ENCODE assay signal across 17 cellular contexts in the genomic region with DNA sequence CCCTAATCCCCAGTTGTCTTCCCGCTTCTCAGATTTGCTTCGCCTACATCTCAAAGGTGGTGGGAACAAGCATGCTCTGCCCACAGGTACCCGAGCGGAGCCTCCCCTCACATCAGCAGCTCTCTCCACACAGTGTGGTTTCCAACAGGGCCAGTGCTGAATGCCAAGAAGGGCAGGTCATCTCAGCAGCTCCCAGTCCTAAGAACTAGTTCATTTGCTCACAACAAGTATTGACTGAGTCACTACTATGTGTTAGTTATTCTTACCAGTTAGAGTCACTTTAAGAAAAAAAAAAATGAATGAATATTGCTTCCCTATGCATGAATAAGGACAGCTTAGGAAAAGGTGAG.
DNase-seq lines count a peak whose midpoint lies in the region; ATAC-seq, FAIRE-seq and TF ChIP-seq lines count a peak whose summit lies in the region.
"Had no signal": no experiment of that assay in that cellular context is flagged by ENCODE, and none has a peak within 500 bp of the region (broad histone marks: within the 10 kb centered on the region; RNA-seq: fewer than 3 reads in every experiment).

No MANE protein-coding gene starts in this region.

- CTCF ChIA-PET in H1 (lab: Charles Lee; ENCODE audit: partially characterized antibody) = interaction anchor here (0.7 to 18.7 kb wide), 10 partner anchors 11 to 133 kb away, joined by 3 to 252 read pairs (median 4); a partner anchor contains a TSS

- H4K8ac ChIP-seq in H1 (ENCODE audit: extremely low read depth, insufficient read depth, low read length) (no peak overlapping the region), mesenchymal stem cell (ENCODE audit: low read length) (no peak overlapping the region)

- H2BK15ac ChIP-seq in H1 (ENCODE audit: low read length) (no peak overlapping the region), mesenchymal stem cell (ENCODE audit: low read depth, poor library complexity, severe bottlenecking) (no peak overlapping the region)

- H2AK5ac ChIP-seq in H1 (ENCODE audit: low read depth, low read length) (no peak overlapping the region), mesenchymal stem cell (ENCODE audit: low read length, severe bottlenecking) (no peak overlapping the region)

- POLR2A ChIA-PET in H1 (lab: Charles Lee; ENCODE audit: partially characterized antibody) = interaction anchor here (0.7 kb wide), 1 partner anchor 134 kb away, joined by 3 read pairs; no protein-coding TSS in a partner anchor

- no peak overlapping the region for H3K14ac ChIP-seq in H1 (ENCODE audit: insufficient read length)
- H3K14ac ChIP-seq in mesenchymal stem cell (ENCODE audit: low read length in 2 of 2) = no peak overlapping the region

- H3K18ac ChIP-seq in H1 (ENCODE audit: extremely low read depth, low read length) = no peak overlapping the region
- H3K18ac ChIP-seq in mesenchymal stem cell (ENCODE audit: low read depth in 1 of 2, low read length in 2 of 2) = no peak overlapping the region

- H2BK12ac ChIP-seq in H1 (ENCODE audit: low read depth, low read length) (0 out of 2 replicates have a peak overlapping the region, but pooled peaks have one; percentile 23), mesenchymal stem cell (ENCODE audit: low read length in 2 of 2) (no peak overlapping the region)

- H3K23ac ChIP-seq in H1 (ENCODE audit: insufficient read length) (no peak overlapping the region), mesenchymal stem cell (ENCODE audit: low read length in 2 of 2) (no peak overlapping the region)

- TF ChIP-seq EP300 in H1 (IDR thresholded peaks at IDR 0.05; ENCODE audit: borderline replicate concordance in 1 of 2, low read depth in 2 of 2, low read length in 2 of 2) = no peak

- intact Hi-C loops in psoas muscle (cut with DNase I) = loop anchor here (5.0 to 10.0 kb wide), 4 partner anchors 417 to 590 kb away; no protein-coding TSS in a partner anchor

- H3K23me2 ChIP-seq in H1 (ENCODE audit: low read depth, low read length) = no peaks in the 10 kb centered on the region

- DNase-seq in AG20443 (ENCODE audit: low spot score) (peak; percentile 72), HTR-8/SVneo (ENCODE audit: insufficient read length, low spot score) (no peak), H1 (ENCODE audit: low read depth in 1 of 2, low spot score in 2 of 2) (no peak), mesenchymal stem cell (peak; percentile 61), psoas muscle (no peak), NCI-H69 (lab: John Stamatoyannopoulos, UW) (no peak)
- DNase-seq: activated CD8-positive, alpha-beta T cell treated with anti-CD3 and anti-CD28 coated beads for 36 hours; amygdala; erythroblast; Kasumi-1; left ventricle myocardium superior; naive thymus-derived CD4-positive, alpha-beta T cell; NCI-H1417 treated with DMSO at 0.1 percent for 48 hours had no signal

- no peak for ATAC-seq in psoas muscle
- ATAC-seq in HG02763 (IDR thresholded peaks at IDR 0.05; ENCODE audit: unreplicated experiment) = no peak
- ATAC-seq in GM18519 (IDR thresholded peaks at IDR 0.05; ENCODE audit: low FRiP score, unreplicated experiment) = no peak
- ATAC-seq: activated CD8-positive, alpha-beta T cell treated with anti-CD3 and anti-CD28 coated beads for 36 hours; activated T-helper 17 cell treated with anti-CD3 and anti-CD28 coated beads, Interleukin-2, amount 50 U/mL, for 72 hours; left ventricle myocardium superior; naive thymus-derived CD4-positive, alpha-beta T cell had no signal

- H3K4me3 ChIP-seq in H1 (ENCODE audit: extremely low read depth in 1 of 4, insufficient read depth in 2 of 4, low read depth in 3 of 4, low read length in 4 of 4) = no peak overlapping the region
- no peak overlapping the region for H3K4me3 ChIP-seq in mesenchymal stem cell (ENCODE audit: insufficient read depth in 1 of 2, low read depth in 1 of 2, low read length in 2 of 2)
- H3K4me3 ChIP-seq in psoas muscle = no peak overlapping the region
- H3K4me3 ChIP-seq: coronary artery had no signal

- no peaks in the 10 kb centered on the region for H3K79me2 ChIP-seq in H1 (ENCODE audit: control insufficient read depth in 1 of 2, insufficient read depth in 2 of 2, low read length in 2 of 2)

- no peak overlapping the region for H3K4me2 ChIP-seq in H1 (ENCODE audit: insufficient read depth in 1 of 2, low read depth in 2 of 2, low read length in 2 of 2)
- no peak overlapping the region for H3K4me2 ChIP-seq in mesenchymal stem cell (ENCODE audit: low read length, poor library complexity, severe bottlenecking)

- no peak overlapping the region for H3K9ac ChIP-seq in H1 (replicated peaks in 1 of 4; ENCODE audit: extremely low read depth in 1 of 4, low read depth in 3 of 4, low read length in 3 of 4)
- no peak overlapping the region for H3K9ac ChIP-seq in mesenchymal stem cell (ENCODE audit: low read length)

- H2BK5ac ChIP-seq in H1 (ENCODE audit: low read depth, low read length) (no peak overlapping the region), mesenchymal stem cell (ENCODE audit: low read depth, low read length, poor library complexity, severe bottlenecking) (no peak overlapping the region)

- TF ChIP-seq RAD21 in H1 (IDR thresholded peaks at IDR 0.05 in 1 of 2, conservative IDR thresholded peaks at IDR 0.05 in 1 of 2; ENCODE audit: low read depth in 2 of 2, low read length in 2 of 2) = no peak

- H3K4ac ChIP-seq in H1 (replicated peaks; ENCODE audit: insufficient read length, low read depth, low read length) (no peak overlapping the region), mesenchymal stem cell (ENCODE audit: low read depth in 1 of 2, low read length in 2 of 2) (no peak overlapping the region)

- TF ChIP-seq POLR2A in H1 (IDR thresholded peaks at IDR 0.05; ENCODE audit: control extremely low read depth in 1 of 2, low read depth in 2 of 2, low read length in 2 of 2) = no peak

- H2BK20ac ChIP-seq in H1 (ENCODE audit: low read length) = no peak overlapping the region

- H4K91ac ChIP-seq in H1 (replicated peaks; ENCODE audit: insufficient read length, low read length) = no peak overlapping the region
- no peak overlapping the region for H4K91ac ChIP-seq in mesenchymal stem cell (ENCODE audit: low read length)

- no peak for TF ChIP-seq CTCF in H1 (IDR thresholded peaks at IDR 0.05; ENCODE audit: control extremely low read depth in 1 of 3, insufficient read depth in 1 of 3, low read depth in 1 of 3, low read length in 3 of 3)
- TF ChIP-seq CTCF in psoas muscle (IDR thresholded peaks at IDR 0.05) = no peak

- H3K79me1 ChIP-seq in H1 (ENCODE audit: low read depth, low read length) (no peaks in the 10 kb centered on the region), mesenchymal stem cell (replicated peaks; ENCODE audit: low read length, poor library complexity, severe bottlenecking) (no peaks in the 10 kb centered on the region)

- H2AFZ ChIP-seq in H1 (ENCODE audit: low read length) = no peak overlapping the region
- no peak overlapping the region for H2AFZ ChIP-seq in mesenchymal stem cell (ENCODE audit: low read depth, low read length)

- H3K27ac ChIP-seq in H1 (ENCODE audit: low read depth, low read length) = no peak overlapping the region
- no peak overlapping the region for H3K27ac ChIP-seq in mesenchymal stem cell (ENCODE audit: low read length, poor library complexity, severe bottlenecking)
- H3K27ac ChIP-seq in psoas muscle = no peak overlapping the region
- H3K27ac ChIP-seq: coronary artery had no signal

- peaks cover 0 to 2% of the 10 kb centered on the region in 2 experiments for H4K20me1 ChIP-seq in H1 (replicated peaks in 1 of 2; ENCODE audit: control insufficient read depth in 1 of 2, insufficient read depth in 2 of 2, low read length in 2 of 2)

- peak; percentile 49 for FAIRE-seq in HTR-8/SVneo (lab: Jason Lieb, UNC)
- FAIRE-seq in H1 (lab: Jason Lieb, UNC) = no peak

- H3K9me3 ChIP-seq in H1 (ENCODE audit: insufficient read depth in 2 of 2, low read depth in 1 of 2, low read length in 1 of 2) = no peaks in the 10 kb centered on the region
- no peaks in the 10 kb centered on the region for H3K9me3 ChIP-seq in mesenchymal stem cell (ENCODE audit: control insufficient read depth, low read length)
- H3K9me3 ChIP-seq in psoas muscle = no peaks in the 10 kb centered on the region

- H2BK120ac ChIP-seq in H1 (replicated peaks; ENCODE audit: low read depth, low read length) (no peak overlapping the region), mesenchymal stem cell (ENCODE audit: low read depth, low read length) (no peak overlapping the region)

- H3K36me3 ChIP-seq in H1 (ENCODE audit: control insufficient read depth in 2 of 4, insufficient read depth in 4 of 4, low read length in 3 of 4) (no peaks in the 10 kb centered on the region), mesenchymal stem cell (ENCODE audit: control insufficient read depth in 1 of 2, insufficient read depth in 2 of 2, low read depth in 1 of 2, low read length in 2 of 2) (no peaks in the 10 kb centered on the region), psoas muscle (ENCODE audit: insufficient read depth in 1 of 2, low read depth in 1 of 2) (no peaks in the 10 kb centered on the region)

- H4K5ac ChIP-seq in H1 (ENCODE audit: insufficient read length, low read depth, low read length) = no peak overlapping the region

- no peaks in the 10 kb centered on the region; a peak in 2 of 7 replicates for H3K27me3 ChIP-seq in H1 (replicated peaks in 1 of 4; ENCODE audit: control insufficient read depth in 3 of 4, extremely low read depth in 1 of 4, insufficient read depth in 3 of 4, low read length in 3 of 4)
- H3K27me3 ChIP-seq in mesenchymal stem cell (ENCODE audit: control insufficient read depth in 1 of 2, insufficient read depth in 1 of 2, low read length in 2 of 2) = peaks cover 29 to 65% of the 10 kb centered on the region in 2 experiments
- H3K27me3 ChIP-seq in psoas muscle (ENCODE audit: insufficient read depth in 3 of 3, low read length in 2 of 3) = no peaks in the 10 kb centered on the region

- peaks cover 0 to 7% (median 5%) of the 10 kb centered on the region in 4 experiments; a peak in 4 of 7 replicates for H3K4me1 ChIP-seq in H1 (replicated peaks in 1 of 4; ENCODE audit: control insufficient read depth in 3 of 4, insufficient read depth in 4 of 4, low read length in 3 of 4)
- peaks cover 10% of the 10 kb centered on the region for H3K4me1 ChIP-seq in mesenchymal stem cell (ENCODE audit: control insufficient read depth, insufficient read depth, low read depth, low read length)
- H3K4me1 ChIP-seq in psoas muscle = no peaks in the 10 kb centered on the region

- H3K56ac ChIP-seq in H1 (replicated peaks; ENCODE audit: insufficient read length, low read depth, low read length) = no peak overlapping the region

- 87% methylated on average over 4 of the region's 4 CpGs; no CpG with 5 or more reads in 1 of the 2 experiments for WGBS in H1 (ENCODE audit: extremely low coverage in 1 of 2, insufficient coverage in 1 of 2, insufficient read length in 1 of 2, insufficient replicate concordance in 2 of 2, low coverage in 1 of 2, low lambda C conversion rate in 2 of 2, missing lambda C conversion rate in 1 of 2), 2 experiments
- WGBS in mesenchymal stem cell = 92% methylated on average over 4 of the region's 4 CpGs
- WGBS in psoas muscle, 3 donors = 90 to 93% (median 92%) methylated on average over 4 of the region's 4 CpGs

TF ChIP-seq in H1, 55 proteins besides CTCF, POLR2A, EP300 and RAD21 (continues in another document):
- TF ChIP-seq CHD2 (IDR thresholded peaks at IDR 0.05; ENCODE audit: low read length) (no peak), SIX5 (IDR thresholded peaks at IDR 0.05; ENCODE audit: low read depth, low read length) (no peak), CBX8 (IDR thresholded peaks at IDR 0.05; ENCODE audit: borderline replicate concordance, low read depth, low read length) (no peak), KDM5A (IDR thresholded peaks at IDR 0.05; ENCODE audit: low read length) (no peak)

Comparison
In these comparisons a context has a peak if more than half of its experiments do, and no peak if none do; other contexts are left out.
1. DNase-seq: peak in AG20443 (single experiment) and mesenchymal stem cell (single experiment); none in HTR-8/SVneo (single experiment), H1 (0 of 2), psoas muscle (0 of 2) and NCI-H69 (single experiment).